Comparison of ENCODE assay signal across 1 cellular context in the genomic region with DNA sequence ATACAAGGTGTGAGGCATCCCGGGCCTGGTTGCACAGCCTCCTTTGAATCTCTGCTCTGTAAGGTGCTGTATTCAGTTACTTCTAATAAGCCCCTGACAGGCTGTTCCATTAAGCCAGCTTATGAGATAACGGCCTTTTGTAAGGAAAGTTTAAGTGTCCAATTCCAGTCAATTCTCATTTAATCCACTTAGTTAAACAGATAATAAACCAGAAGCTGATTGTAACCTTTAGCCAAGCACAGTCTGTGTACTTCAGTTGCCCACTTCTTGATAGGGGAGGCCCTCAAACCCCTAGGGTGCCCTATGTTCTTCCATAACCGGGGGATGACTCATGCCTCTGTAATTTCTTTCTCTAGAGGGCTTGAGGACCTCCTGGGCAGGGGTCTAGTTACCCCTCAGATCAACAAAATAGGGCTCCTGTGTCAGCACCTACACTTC.
TF ChIP-seq lines count a peak whose summit lies in the region.

No MANE protein-coding gene starts in this region.

TF ChIP-seq in GM23338, 12 proteins besides CTCF, POLR2A, EP300 and RAD21 (continued from another document):
- TF ChIP-seq ZNF462 (CRISPR knock-in tag; IDR thresholded peaks at IDR 0.05) (no peak), CREB1 (CRISPR knock-in tag; IDR thresholded peaks at IDR 0.05; ENCODE audit: low read depth) (no peak), EZH2phosphoT487 (IDR thresholded peaks at IDR 0.05; ENCODE audit: unreplicated experiment) (no peak)
- TF ChIP-seq, protein P1, sequence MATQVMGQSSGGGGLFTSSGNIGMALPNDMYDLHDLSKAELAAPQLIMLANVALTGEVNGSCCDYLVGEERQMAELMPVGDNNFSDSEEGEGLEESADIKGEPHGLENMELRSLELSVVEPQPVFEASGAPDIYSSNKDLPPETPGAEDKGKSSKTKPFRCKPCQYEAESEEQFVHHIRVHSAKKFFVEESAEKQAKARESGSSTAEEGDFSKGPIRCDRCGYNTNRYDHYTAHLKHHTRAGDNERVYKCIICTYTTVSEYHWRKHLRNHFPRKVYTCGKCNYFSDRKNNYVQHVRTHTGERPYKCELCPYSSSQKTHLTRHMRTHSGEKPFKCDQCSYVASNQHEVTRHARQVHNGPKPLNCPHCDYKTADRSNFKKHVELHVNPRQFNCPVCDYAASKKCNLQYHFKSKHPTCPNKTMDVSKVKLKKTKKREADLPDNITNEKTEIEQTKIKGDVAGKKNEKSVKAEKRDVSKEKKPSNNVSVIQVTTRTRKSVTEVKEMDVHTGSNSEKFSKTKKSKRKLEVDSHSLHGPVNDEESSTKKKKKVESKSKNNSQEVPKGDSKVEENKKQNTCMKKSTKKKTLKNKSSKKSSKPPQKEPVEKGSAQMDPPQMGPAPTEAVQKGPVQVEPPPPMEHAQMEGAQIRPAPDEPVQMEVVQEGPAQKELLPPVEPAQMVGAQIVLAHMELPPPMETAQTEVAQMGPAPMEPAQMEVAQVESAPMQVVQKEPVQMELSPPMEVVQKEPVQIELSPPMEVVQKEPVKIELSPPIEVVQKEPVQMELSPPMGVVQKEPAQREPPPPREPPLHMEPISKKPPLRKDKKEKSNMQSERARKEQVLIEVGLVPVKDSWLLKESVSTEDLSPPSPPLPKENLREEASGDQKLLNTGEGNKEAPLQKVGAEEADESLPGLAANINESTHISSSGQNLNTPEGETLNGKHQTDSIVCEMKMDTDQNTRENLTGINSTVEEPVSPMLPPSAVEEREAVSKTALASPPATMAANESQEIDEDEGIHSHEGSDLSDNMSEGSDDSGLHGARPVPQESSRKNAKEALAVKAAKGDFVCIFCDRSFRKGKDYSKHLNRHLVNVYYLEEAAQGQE (IDR thresholded peaks at IDR 0.05; ENCODE audit: unreplicated experiment), result no peak
